In genomic region chr14:97723321-97723720, GRCh38 we compare ENCODE assay signal across 22 cellular contexts.
DNase-seq lines count a peak whose midpoint lies in the region; ATAC-seq and TF ChIP-seq lines count a peak whose summit lies in the region.
"Had no signal": no experiment of that assay in that cellular context is flagged by ENCODE, and none has a peak within 500 bp of the region (broad histone marks: within the 10 kb centered on the region; RNA-seq: fewer than 3 reads in every experiment).

No MANE protein-coding gene starts in this region.

- intact Hi-C loops in activated CD4-positive, alpha-beta T cell treated with anti-CD3 and anti-CD28 coated beads for 36 hours (cut with DNase I, micrococcal nuclease): loop anchor here (5.0 kb wide), 5 partner anchors 101 to 414 kb away; no protein-coding TSS in a partner anchor
- intact Hi-C loops in CD4-positive, alpha-beta T cell (cut with DNase I, micrococcal nuclease): loop anchor here (5.0 kb wide), 3 partner anchors 54 to 121 kb away; no protein-coding TSS in a partner anchor

- H3K4me1 Mint-ChIP-seq in activated CD4-positive, alpha-beta T cell treated with anti-CD3 and anti-CD28 coated beads for 36 hours: peaks cover 86% of the 10 kb centered on the region
- peaks cover 97% of the 10 kb centered on the region for H3K4me1 Mint-ChIP-seq in CD4-positive, alpha-beta T cell (ENCODE audit: low read depth)
- peaks cover 66% of the 10 kb centered on the region for H3K4me1 Mint-ChIP-seq in T-helper 17 cell
- peaks cover 74 to 76% of the 10 kb centered on the region in 2 donors for H3K4me1 Mint-ChIP-seq in immature natural killer cell
- no peaks in the 10 kb centered on the region for H3K4me1 Mint-ChIP-seq in stimulated activated naive B cell treated with anti-CD40 and anti-IgM and Interleukin-4, amounts not matched to agents 10 μg/mL and 1 μg/mL and 100 μg/mL, for 72 hours

- DNase-seq in activated CD4-positive, alpha-beta T cell treated with anti-CD3 and anti-CD28 coated beads for 36 hours: no peak
- DNase-seq in activated CD4-positive, alpha-beta T cell treated with anti-CD3 and anti-CD28 coated beads, Interleukin-2, amount 50 U/mL, for 1 hour: no peak
- no peak for DNase-seq in CD4-positive, alpha-beta T cell
- no peak for DNase-seq in T-helper 17 cell
- no peak for DNase-seq in immature natural killer cell
- DNase-seq in stimulated activated naive B cell treated with anti-CD40 and anti-IgM and Interleukin-4, amounts not matched to agents 10 μg/mL and 1 μg/mL and 100 μg/mL, for 72 hours: no peak
- DNase-seq in D341Med (ENCODE audit: low spot score): no peak
- DNase-seq in stimulated activated CD4-positive, alpha-beta T cell treated with anti-CD3 and anti-CD28 coated beads, Interleukin-4, amount 100 ng/mL, for 24 hours: no peak
- DNase-seq: DMS 273 treated with DMSO at 0.1 percent for 48 hours, endodermal cell, glutamatergic neuron, NCI-H1105 treated with DMSO at 0.1 percent for 48 hours, NCI-H1930, NCI-H2171 treated with DMSO at 0.1 percent for 48 hours, NCI-H510A treated with DMSO at 0.1 percent for 48 hours, OCI-M1, posterior cingulate gyrus, right cardiac atrium had no signal

- H3K27ac Mint-ChIP-seq in activated CD4-positive, alpha-beta T cell treated with anti-CD3 and anti-CD28 coated beads for 36 hours: peak overlapping the region; percentile 76
- peak overlapping the region; percentile 94 for H3K27ac Mint-ChIP-seq in CD4-positive, alpha-beta T cell
- H3K27ac Mint-ChIP-seq in T-helper 17 cell (peak overlapping the region; percentile 98), immature natural killer cell (peak overlapping the region; percentile 60 to 97 (median 90))
- H3K27ac Mint-ChIP-seq in stimulated activated naive B cell treated with anti-CD40 and anti-IgM and Interleukin-4, amounts not matched to agents 10 μg/mL and 1 μg/mL and 100 μg/mL, for 72 hours: no peak overlapping the region
- H3K27ac Mint-ChIP-seq: endodermal cell had no signal

- peaks cover 11% of the 10 kb centered on the region for H3K9me3 Mint-ChIP-seq in activated CD4-positive, alpha-beta T cell treated with anti-CD3 and anti-CD28 coated beads for 36 hours (ENCODE audit: low read depth)
- no peaks in the 10 kb centered on the region for H3K9me3 Mint-ChIP-seq in CD4-positive, alpha-beta T cell
- no peaks in the 10 kb centered on the region for H3K9me3 Mint-ChIP-seq in immature natural killer cell
- peaks cover 9 to 10% of the 10 kb centered on the region in 2 donors for H3K9me3 Mint-ChIP-seq in stimulated activated naive B cell treated with anti-CD40 and anti-IgM and Interleukin-4, amounts not matched to agents 10 μg/mL and 1 μg/mL and 100 μg/mL, for 72 hours
- H3K9me3 Mint-ChIP-seq: endodermal cell had no signal

- peak overlapping the region; percentile 5 for H3K27ac ChIP-seq in CD4-positive, alpha-beta T cell (ENCODE audit: low read depth, low read length)
- H3K27ac ChIP-seq: tibial nerve had no signal

- CTCF ChIA-PET in activated CD4-positive, alpha-beta T cell treated with anti-CD3 and anti-CD28 coated beads for 36 hours (lab: Charles Lee): interaction anchor here (3.7 kb wide), 1 partner anchor 10 kb away, joined by 12 read pairs; no protein-coding TSS in a partner anchor
- CTCF ChIA-PET in CD4-positive, alpha-beta T cell (lab: Charles Lee): no interaction called here

- ATAC-seq in activated CD4-positive, alpha-beta T cell treated with anti-CD3 and anti-CD28 coated beads for 36 hours: no peak
- ATAC-seq in CD4-positive, alpha-beta T cell (ENCODE audit: poor library complexity): no peak
- no peak for ATAC-seq in T-helper 17 cell
- ATAC-seq in stimulated activated naive B cell treated with anti-CD40 and anti-IgM and Interleukin-4, amounts not matched to agents 10 μg/mL and 1 μg/mL and 100 μg/mL, for 72 hours (replicated peaks): no peak
- ATAC-seq: left lobe of liver, right cardiac atrium had no signal

- POLR2A ChIA-PET in activated CD4-positive, alpha-beta T cell treated with anti-CD3 and anti-CD28 coated beads for 36 hours (lab: Charles Lee): no interaction called here
- POLR2A ChIA-PET in CD4-positive, alpha-beta T cell (lab: Charles Lee): interaction anchor here (1.0 to 1.8 kb wide), 4 partner anchors 38 to 1543 kb away, joined by 3 to 6 read pairs (median 4); no protein-coding TSS in a partner anchor

- H3K9me3 ChIP-seq in CD4-positive, alpha-beta T cell (ENCODE audit: control insufficient read depth, low read length): no peaks in the 10 kb centered on the region
- H3K9me3 ChIP-seq in T-helper 17 cell (ENCODE audit: control insufficient read depth, low read length, poor library complexity, severe bottlenecking): no peaks in the 10 kb centered on the region
- H3K9me3 ChIP-seq: neutrophil had no signal

- H3K36me3 Mint-ChIP-seq in activated CD4-positive, alpha-beta T cell treated with anti-CD3 and anti-CD28 coated beads for 36 hours (ENCODE audit: low read depth): peaks cover 5% of the 10 kb centered on the region
- no peaks in the 10 kb centered on the region for H3K36me3 Mint-ChIP-seq in CD4-positive, alpha-beta T cell (ENCODE audit: low read depth)
- H3K36me3 Mint-ChIP-seq in T-helper 17 cell (ENCODE audit: low read depth): peaks cover 2% of the 10 kb centered on the region
- H3K36me3 Mint-ChIP-seq in immature natural killer cell: peaks cover 14 to 34% (median 26%) of the 10 kb centered on the region in 3 donors
- no peaks in the 10 kb centered on the region for H3K36me3 Mint-ChIP-seq in stimulated activated naive B cell treated with anti-CD40 and anti-IgM and Interleukin-4, amounts not matched to agents 10 μg/mL and 1 μg/mL and 100 μg/mL, for 72 hours
- H3K36me3 Mint-ChIP-seq: IgD-negative memory B cell had no signal

- no peak for TF ChIP-seq CTCF in CD4-positive, alpha-beta T cell (IDR thresholded peaks at IDR 0.05)

- H3K27me3 ChIP-seq in CD4-positive, alpha-beta T cell (ENCODE audit: control insufficient read depth, insufficient read depth, low read length): no peaks in the 10 kb centered on the region
- H3K27me3 ChIP-seq: tibial nerve had no signal

- no peaks in the 10 kb centered on the region for H3K27me3 Mint-ChIP-seq in activated CD4-positive, alpha-beta T cell treated with anti-CD3 and anti-CD28 coated beads for 36 hours
- no peaks in the 10 kb centered on the region for H3K27me3 Mint-ChIP-seq in CD4-positive, alpha-beta T cell
- H3K27me3 Mint-ChIP-seq in T-helper 17 cell (no peaks in the 10 kb centered on the region), immature natural killer cell (ENCODE audit: low read depth in 3 of 3) (peaks cover 0 to 4% (median 2%) of the 10 kb centered on the region in 3 donors)
- peaks cover 6 to 12% of the 10 kb centered on the region in 2 donors for H3K27me3 Mint-ChIP-seq in stimulated activated naive B cell treated with anti-CD40 and anti-IgM and Interleukin-4, amounts not matched to agents 10 μg/mL and 1 μg/mL and 100 μg/mL, for 72 hours

- H3K4me3 Mint-ChIP-seq in activated CD4-positive, alpha-beta T cell treated with anti-CD3 and anti-CD28 coated beads for 36 hours: no peak overlapping the region
- H3K4me3 Mint-ChIP-seq in CD4-positive, alpha-beta T cell: peak overlapping the region; percentile 65
- peak overlapping the region; percentile 77 for H3K4me3 Mint-ChIP-seq in T-helper 17 cell
- H3K4me3 Mint-ChIP-seq in immature natural killer cell: peak overlapping the region; percentile 44 to 89 (median 86)
- H3K4me3 Mint-ChIP-seq in stimulated activated naive B cell treated with anti-CD40 and anti-IgM and Interleukin-4, amounts not matched to agents 10 μg/mL and 1 μg/mL and 100 μg/mL, for 72 hours: no peak overlapping the region
- H3K4me3 Mint-ChIP-seq: endodermal cell had no signal

Comparison
In these comparisons a context has a peak if more than half of its experiments do, and no peak if none do; other contexts are left out.
1. H3K4me3 Mint-ChIP-seq: peak in CD4-positive, alpha-beta T cell (single experiment), T-helper 17 cell (single experiment) and immature natural killer cell (5 of 5); none in activated CD4-positive, alpha-beta T cell treated with anti-CD3 and anti-CD28 coated beads for 36 hours (single experiment) and stimulated activated naive B cell treated with anti-CD40 and anti-IgM and Interleukin-4, amounts not matched to agents 10 μg/mL and 1 μg/mL and 100 μg/mL, for 72 hours (0 of 2).